Comparison of ENCODE assay signal across 12 cellular contexts in the genomic region with DNA sequence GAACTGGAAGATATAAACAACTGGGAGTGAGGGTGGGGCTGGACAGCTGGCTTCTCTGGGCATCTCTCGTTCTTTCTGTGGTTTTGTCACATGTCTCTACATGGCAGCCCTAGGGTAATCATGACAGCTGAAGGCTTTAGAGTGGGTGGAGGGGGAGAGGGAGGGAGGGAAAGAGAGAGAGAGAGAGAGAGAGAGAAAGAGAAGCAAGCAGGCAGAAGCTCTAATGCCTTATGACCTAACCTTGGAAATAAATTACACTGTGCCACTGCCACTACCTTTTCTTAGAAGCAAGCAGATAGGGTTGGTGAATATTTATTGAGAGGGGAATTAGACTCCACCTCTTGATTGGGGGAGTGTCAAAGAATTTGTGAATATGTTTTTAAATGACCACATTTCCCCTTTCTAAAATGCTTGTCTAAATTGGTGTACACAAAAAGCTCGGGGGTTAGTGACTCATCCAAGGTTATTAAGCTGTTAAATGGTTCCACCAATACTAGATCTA. TPM values are rescaled to one million over a fixed set of nuclear protein-coding genes. Genes with fewer than 3 reads are reported as not detected.
DNase-seq lines count a peak whose midpoint lies in the region; ATAC-seq and TF ChIP-seq lines count a peak whose summit lies in the region.
"Had no signal": no experiment of that assay in that cellular context is flagged by ENCODE, and none has a peak within 500 bp of the region (broad histone marks: within the 10 kb centered on the region; RNA-seq: fewer than 3 reads in every experiment).

No MANE protein-coding gene starts in this region.

- TF ChIP-seq CTCF in psoas muscle (IDR thresholded peaks at IDR 0.05) = no peak

- no peaks in the 10 kb centered on the region for H3K9me3 ChIP-seq in psoas muscle
- H3K9me3 ChIP-seq: Peyer's patch had no signal

- H3K4me3 ChIP-seq in psoas muscle = no peak overlapping the region
- H3K4me3 ChIP-seq: Peyer's patch had no signal

- ATAC-seq in GM18868 (IDR thresholded peaks at IDR 0.05; ENCODE audit: unreplicated experiment) (peak; percentile 35), HG03439 (IDR thresholded peaks at IDR 0.05; ENCODE audit: unreplicated experiment) (peak; percentile 39), psoas muscle (peak; percentile 50 to 78 (median 73)), HG03159 (IDR thresholded peaks at IDR 0.05; ENCODE audit: unreplicated experiment) (no peak), GM21423 (IDR thresholded peaks at IDR 0.05; ENCODE audit: unreplicated experiment) (no peak)

- 2 to 10% (median 3%) methylated on average over 2 of the region's 2 CpGs for WGBS in psoas muscle, 3 donors

- no peaks in the 10 kb centered on the region for H3K36me3 ChIP-seq in psoas muscle (ENCODE audit: insufficient read depth in 1 of 2, low read depth in 1 of 2)
- H3K36me3 ChIP-seq: Peyer's patch had no signal

- peak; percentile 20 for DNase-seq in UCSD-AML1 (lab: John Stamatoyannopoulos, UW; ENCODE audit: unreplicated experiment)
- DNase-seq in psoas muscle = no peak
- DNase-seq in NCI-H1436 (lab: John Stamatoyannopoulos, UW) = no peak
- DNase-seq in Kasumi-1 (lab: John Stamatoyannopoulos, UW) = no peak
- DNase-seq: activated CD4-positive, alpha-beta T cell treated with anti-CD3 and anti-CD28 coated beads for 4 hours; DMS79 treated with DMSO at 0.1 percent for 48 hours; NCI-H1048; Peyer's patch had no signal

- H3K4me1 ChIP-seq in psoas muscle = no peaks in the 10 kb centered on the region
- H3K4me1 ChIP-seq: Peyer's patch had no signal

- intact Hi-C loops in psoas muscle (cut with DNase I) = loop anchor here in 1 of 2 donors (5.0 to 10.0 kb wide), 2 partner anchors 158 to 170 kb away; no protein-coding TSS in a partner anchor

- H3K27me3 ChIP-seq in psoas muscle (ENCODE audit: insufficient read depth in 3 of 3, low read length in 2 of 3) = peaks cover 0 to 2% (median 0%) of the 10 kb centered on the region in 3 donors
- H3K27me3 ChIP-seq: Peyer's patch had no signal

- H3K27ac ChIP-seq in psoas muscle = no peak overlapping the region
- H3K27ac ChIP-seq: Peyer's patch had no signal

RNA-seq across cellular contexts. Expression of a gene that starts 2.6 kb away (rescaled TPM):
- total RNA-seq in psoas muscle = 1 to 10 TPM; 2.2 to 8.4 (median 3.4) TPM
- 1 to 10 TPM in 1 of 3 donors, under 1 TPM in 2; 0.66 to 1.3 (median 0.66) TPM for polyA plus RNA-seq in psoas muscle

Comparison
In these comparisons a context has a peak if more than half of its experiments do, and no peak if none do; other contexts are left out.
1. ATAC-seq: peak in GM18868 (single experiment), HG03439 (single experiment) and psoas muscle (4 of 4); none in HG03159 (single experiment) and GM21423 (single experiment).